In the genomic region with DNA sequence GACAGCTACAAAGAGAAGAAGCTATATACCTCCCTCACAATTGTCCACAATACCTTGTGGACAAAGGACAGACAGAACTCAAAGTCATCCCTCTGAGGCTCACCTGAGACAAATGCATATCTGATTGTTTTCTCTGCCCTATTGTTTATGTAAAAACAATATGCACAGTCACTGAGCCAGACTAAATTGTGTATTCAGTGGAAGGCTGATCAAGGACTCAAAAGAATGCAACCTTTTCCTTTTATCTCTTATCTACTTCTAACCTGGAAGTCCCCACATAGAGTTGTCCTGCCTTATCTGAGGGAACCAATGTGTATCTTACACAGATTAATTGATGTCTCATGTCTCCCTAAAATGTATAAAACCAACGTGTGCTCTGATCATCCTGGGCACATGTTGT, we compare ENCODE assay signal across 35 cellular contexts.
"Had no signal": no experiment of that assay in that cellular context is flagged by ENCODE, and none has a peak within 500 bp of the region (broad histone marks: within the 10 kb centered on the region; RNA-seq: fewer than 3 reads in every experiment).

No MANE protein-coding gene starts in this region.

- FAIRE-seq: astrocyte, TTC549 had no signal

- ATAC-seq: activated CD4-positive, alpha-beta T cell treated with anti-CD3 and anti-CD28 coated beads for 36 hours; activated CD8-positive, alpha-beta memory T cell treated with anti-CD3 and anti-CD28 coated beads, Interleukin-2, amount 10 ng/mL, durations not matched to agents 7 days and 5 days; activated CD8-positive, alpha-beta T cell treated with anti-CD3 and anti-CD28 coated beads, Interleukin-2, amount 10 ng/mL, durations not matched to agents 7 days and 5 days; activated naive CD4-positive, alpha-beta T cell treated with anti-CD3 and anti-CD28 coated beads, Interleukin-2, amount 50 U/mL, for 72 hours; body of pancreas had no signal

- H3K27me3 ChIP-seq: adrenal gland, body of pancreas, brain microvascular endothelial cell, breast epithelium had no signal

- H3K4me1 ChIP-seq: adrenal gland, body of pancreas, breast epithelium had no signal

- H3K36me3 ChIP-seq: adrenal gland, brain microvascular endothelial cell, breast epithelium had no signal

- H3K9me3 ChIP-seq: adrenal gland, body of pancreas had no signal

- DNase-seq: activated B cell treated with CpG ODN at 0.5 μM for 24 hours; activated CD4-positive, alpha-beta memory T cell treated with anti-CD3 and anti-CD28 coated beads, Interleukin-2, amount 10 ng/mL, durations not matched to agents 7 days and 5 days; activated CD4-positive, alpha-beta T cell treated with anti-CD3 and anti-CD28 coated beads for 1 hour; activated CD4-positive, alpha-beta T cell treated with anti-CD3 and anti-CD28 coated beads for 36 hours; activated CD4-positive, alpha-beta T cell treated with anti-CD3 and anti-CD28 coated beads for 48 hours; activated CD4-positive, alpha-beta T cell treated with anti-CD3 and anti-CD28 coated beads, Interleukin-2, amount 10 ng/mL, durations not matched to agents 7 days and 5 days; activated CD4-positive, alpha-beta T cell treated with anti-CD3 and anti-CD28 coated beads, Interleukin-2, amount 50 U/mL, for 48 hours; activated CD8-positive, alpha-beta memory T cell treated with anti-CD3 and anti-CD28 coated beads for 24 hours; activated CD8-positive, alpha-beta memory T cell treated with anti-CD3 and anti-CD28 coated beads, Interleukin-2, amount 10 ng/mL, durations not matched to agents 7 days and 5 days; activated CD8-positive, alpha-beta memory T cell treated with anti-CD3 and anti-CD28 coated beads, Interleukin-2, amount 50 U/mL, for 48 hours; activated CD8-positive, alpha-beta T cell treated with anti-CD3 and anti-CD28 coated beads, Interleukin-2, amount 10 ng/mL, durations not matched to agents 7 days and 5 days; activated effector memory CD4-positive, alpha-beta T cell treated with anti-CD3 and anti-CD28 coated beads, Interleukin-2, amount 50 U/mL, for 16 hours; activated gamma-delta T cell treated with Interleukin-2 at 50 U/mL for 16 hours; activated naive CD4-positive, alpha-beta T cell; activated naive CD4-positive, alpha-beta T cell treated with anti-CD3 and anti-CD28 coated beads for 36 hours; activated naive CD4-positive, alpha-beta T cell treated with anti-CD3 and anti-CD28 coated beads, Interleukin-2, amount 50 U/mL, for 16 hours; activated naive CD8-positive, alpha-beta T cell treated with anti-CD3 and anti-CD28 coated beads for 36 hours; activated T-cell treated with anti-CD3 and anti-CD28 coated beads, Interleukin-2, amount 50 U/mL, for 24 hours; activated T-cell treated with anti-CD3 and anti-CD28 coated beads, Interleukin-2, amount 50 U/mL, for 48 hours; adrenal gland; amniotic stem cell; aorta; body of pancreas; brain microvascular endothelial cell; central memory CD4-positive, alpha-beta T cell; T-helper 1 cell; T-helper 2 cell; T-helper 9 cell had no signal

- H3K27ac ChIP-seq: adrenal gland, body of pancreas, brain microvascular endothelial cell, breast epithelium, VCaP had no signal

- H3K4me3 Mint-ChIP-seq: activated B cell treated with CpG ODN at 0.5 μM for 24 hours; activated CD4-positive, alpha-beta memory T cell treated with anti-CD3 and anti-CD28 coated beads, Interleukin-2, amount 10 ng/mL, durations not matched to agents 7 days and 5 days; activated CD4-positive, alpha-beta T cell treated with anti-CD3 and anti-CD28 coated beads for 36 hours; activated CD4-positive, alpha-beta T cell treated with anti-CD3 and anti-CD28 coated beads, Interleukin-2, amount 10 ng/mL, durations not matched to agents 7 days and 5 days; activated CD8-positive, alpha-beta memory T cell treated with anti-CD3 and anti-CD28 coated beads, Interleukin-2, amount 10 ng/mL, durations not matched to agents 7 days and 5 days; activated CD8-positive, alpha-beta T cell treated with anti-CD3 and anti-CD28 coated beads, Interleukin-2, amount 10 ng/mL, durations not matched to agents 7 days and 5 days; activated naive CD4-positive, alpha-beta T cell treated with anti-CD3 and anti-CD28 coated beads for 36 hours; activated naive CD8-positive, alpha-beta T cell treated with anti-CD3 and anti-CD28 coated beads for 36 hours; activated T-cell treated with anti-CD3 and anti-CD28 coated beads, Interleukin-2, amount 50 U/mL, for 24 hours; T-helper 1 cell treated with Interleukin-12 subunit alpha and Interleukin-12 subunit beta and Interleukin-4 antibody, amounts not matched to agents 30 μg/mL and 1 μg/mL, for 36 hours; T-helper 2 cell treated with Interferon-gamma antibody and Interleukin-4, amounts not matched to agents 5 μg/mL and 100 μg/mL, for 36 hours had no signal

- H3K4me3 ChIP-seq: adrenal gland, body of pancreas, breast epithelium had no signal

- H3K27me3 Mint-ChIP-seq: activated B cell treated with CpG ODN at 0.5 μM for 24 hours; activated CD4-positive, alpha-beta memory T cell treated with anti-CD3 and anti-CD28 coated beads, Interleukin-2, amount 10 ng/mL, durations not matched to agents 7 days and 5 days; activated CD4-positive, alpha-beta T cell treated with anti-CD3 and anti-CD28 coated beads for 36 hours; activated CD4-positive, alpha-beta T cell treated with anti-CD3 and anti-CD28 coated beads, Interleukin-2, amount 10 ng/mL, durations not matched to agents 7 days and 5 days; activated CD8-positive, alpha-beta memory T cell treated with anti-CD3 and anti-CD28 coated beads, Interleukin-2, amount 10 ng/mL, durations not matched to agents 7 days and 5 days; activated naive CD8-positive, alpha-beta T cell treated with anti-CD3 and anti-CD28 coated beads for 36 hours; activated T-cell treated with anti-CD3 and anti-CD28 coated beads, Interleukin-2, amount 50 U/mL, for 24 hours had no signal

- H3K4me1 Mint-ChIP-seq: activated B cell treated with CpG ODN at 0.5 μM for 24 hours; activated CD4-positive, alpha-beta memory T cell treated with anti-CD3 and anti-CD28 coated beads, Interleukin-2, amount 10 ng/mL, durations not matched to agents 7 days and 5 days; activated CD4-positive, alpha-beta T cell treated with anti-CD3 and anti-CD28 coated beads for 36 hours; activated CD4-positive, alpha-beta T cell treated with anti-CD3 and anti-CD28 coated beads, Interleukin-2, amount 10 ng/mL, durations not matched to agents 7 days and 5 days; activated CD8-positive, alpha-beta memory T cell treated with anti-CD3 and anti-CD28 coated beads, Interleukin-2, amount 10 ng/mL, durations not matched to agents 7 days and 5 days; activated naive CD8-positive, alpha-beta T cell treated with anti-CD3 and anti-CD28 coated beads for 36 hours had no signal

- H3K27ac Mint-ChIP-seq: activated B cell treated with CpG ODN at 0.5 μM for 24 hours; activated CD4-positive, alpha-beta memory T cell treated with anti-CD3 and anti-CD28 coated beads, Interleukin-2, amount 10 ng/mL, durations not matched to agents 7 days and 5 days; activated CD4-positive, alpha-beta T cell treated with anti-CD3 and anti-CD28 coated beads for 36 hours; activated CD4-positive, alpha-beta T cell treated with anti-CD3 and anti-CD28 coated beads, Interleukin-2, amount 10 ng/mL, durations not matched to agents 7 days and 5 days; activated CD8-positive, alpha-beta memory T cell treated with anti-CD3 and anti-CD28 coated beads, Interleukin-2, amount 10 ng/mL, durations not matched to agents 7 days and 5 days; activated CD8-positive, alpha-beta T cell treated with anti-CD3 and anti-CD28 coated beads, Interleukin-2, amount 10 ng/mL, durations not matched to agents 7 days and 5 days; activated naive CD4-positive, alpha-beta T cell treated with anti-CD3 and anti-CD28 coated beads for 36 hours; activated naive CD4-positive, alpha-beta T cell treated with anti-CD3 and anti-CD28 coated beads, Interleukin-2, amount 50 U/mL, for 72 hours; activated naive CD8-positive, alpha-beta T cell treated with anti-CD3 and anti-CD28 coated beads for 36 hours; activated T-cell treated with anti-CD3 and anti-CD28 coated beads, Interleukin-2, amount 50 U/mL, for 24 hours; T-helper 1 cell treated with Interleukin-12 subunit alpha and Interleukin-12 subunit beta and Interleukin-4 antibody, amounts not matched to agents 30 μg/mL and 1 μg/mL, for 36 hours; T-helper 2 cell treated with Interferon-gamma antibody and Interleukin-4, amounts not matched to agents 5 μg/mL and 100 μg/mL, for 36 hours had no signal
